In genomic region chr1:246428542-246429308, GRCh38 we compare ENCODE assay signal across 10 cellular contexts.
DNase-seq lines count a peak whose midpoint lies in the region; ATAC-seq and TF ChIP-seq lines count a peak whose summit lies in the region.
"Had no signal": no experiment of that assay in that cellular context is flagged by ENCODE, and none has a peak within 500 bp of the region (broad histone marks: within the 10 kb centered on the region; RNA-seq: fewer than 3 reads in every experiment).

No MANE protein-coding gene starts in this region.

- TF ChIP-seq POLR2A in breast epithelium (IDR thresholded peaks at IDR 0.05) = no peak

- H3K27ac ChIP-seq in breast epithelium (no peak overlapping the region), SJSA1 (peak overlapping the region; percentile 97)
- H3K27ac ChIP-seq: uterus had no signal

- no peak overlapping the region for H3K27ac Mint-ChIP-seq in MCF 10A (ENCODE audit: low read depth, unreplicated experiment)

- H3K4me3 ChIP-seq in breast epithelium (no peak overlapping the region), SJSA1 (no peak overlapping the region)
- H3K4me3 ChIP-seq: uterus had no signal

- DNase-seq in MCF 10A (ENCODE audit: unreplicated experiment) (peak; percentile 55), breast epithelium (ENCODE audit: low spot score in 2 of 2) (no peak), SJSA1 (ENCODE audit: low read depth in 1 of 2, low spot score in 2 of 2) (peak; percentile 83 to 91), fibroblast of peridontal ligament (ENCODE audit: extremely low read depth) (peak; percentile 96), NCI-H446 treated with DMSO at 0.1 percent for 48 hours (lab: John Stamatoyannopoulos, UW) (no peak), NCI-H2196 (lab: John Stamatoyannopoulos, UW; ENCODE audit: unreplicated experiment) (no peak), superior temporal gyrus (ENCODE audit: extremely low spot score) (no peak)
- peak; percentile 20 for DNase-seq in stimulated activated naive CD8-positive, alpha-beta T cell treated with anti-CD3 and anti-CD28 coated beads, Interleukin-15, Interleukin-2, amounts not matched to agents 100 U/mL and 50 U/mL, for 24 hours
- DNase-seq: naive B cell, uterus had no signal

- H3K27me3 ChIP-seq in breast epithelium (no peaks in the 10 kb centered on the region), SJSA1 (replicated peaks) (no peaks in the 10 kb centered on the region)
- H3K27me3 ChIP-seq: uterus had no signal

- H3K36me3 Mint-ChIP-seq in MCF 10A (ENCODE audit: insufficient read depth, unreplicated experiment) = no peaks in the 10 kb centered on the region

- no peaks in the 10 kb centered on the region for H3K36me3 ChIP-seq in breast epithelium
- H3K36me3 ChIP-seq in SJSA1 = no peaks in the 10 kb centered on the region
- H3K36me3 ChIP-seq: uterus had no signal

- TSS peak; percentile 82 for BruUV-seq in MCF 10A (replicated peaks; lab: Mats Ljungman, UMichigan)

- TF ChIP-seq CTCF in MCF 10A (IDR thresholded peaks at IDR 0.05; ENCODE audit: unreplicated experiment) (no peak), breast epithelium (IDR thresholded peaks at IDR 0.05) (no peak)

- H3K27me3 Mint-ChIP-seq in MCF 10A (ENCODE audit: insufficient read depth, unreplicated experiment) = no peaks in the 10 kb centered on the region
- H3K27me3 Mint-ChIP-seq: naive B cell had no signal

- no peaks in the 10 kb centered on the region for H3K9me3 ChIP-seq in breast epithelium
- H3K9me3 ChIP-seq in SJSA1 (replicated peaks) = no peaks in the 10 kb centered on the region; the same call in 1 of the 2 replicates
- H3K9me3 ChIP-seq: uterus had no signal

- peaks cover 25% of the 10 kb centered on the region for H3K4me1 Mint-ChIP-seq in MCF 10A (ENCODE audit: insufficient read depth, unreplicated experiment)

- H3K9me3 Mint-ChIP-seq in MCF 10A (ENCODE audit: unreplicated experiment) = no peaks in the 10 kb centered on the region

- H3K4me1 ChIP-seq in breast epithelium (no peaks in the 10 kb centered on the region), SJSA1 (replicated peaks) (peaks cover 28% of the 10 kb centered on the region)
- H3K4me1 ChIP-seq: uterus had no signal

- intact Hi-C loops in MCF 10A (cut with micrococcal nuclease) = no loop called here
- intact Hi-C loops in breast epithelium (cut with DNase I; ENCODE audit: low total_unique reads) = no loop called here

- CTCF ChIA-PET in MCF 10A (lab: Yijun Ruan, JAX) = interaction anchor here (0.6 to 1.1 kb wide), 9 partner anchors 22 to 1275 kb away, joined by 3 to 6 read pairs (median 3); no protein-coding TSS in a partner anchor

- no peak overlapping the region for H3K4me3 Mint-ChIP-seq in MCF 10A (ENCODE audit: unreplicated experiment)

- ATAC-seq in stimulated activated naive CD8-positive, alpha-beta T cell treated with anti-CD3 and anti-CD28 coated beads, Interleukin-15, Interleukin-2, amounts not matched to agents 100 U/mL and 50 U/mL, for 24 hours = peak; percentile 81

- POLR2A ChIA-PET in MCF 10A (lab: Yijun Ruan, JAX) = no interaction called here

Comparison
In these comparisons a context has a peak if more than half of its experiments do, and no peak if none do; other contexts are left out.
1. DNase-seq: peak in MCF 10A (single experiment), SJSA1 (2 of 2), fibroblast of peridontal ligament (single experiment) and stimulated activated naive CD8-positive, alpha-beta T cell treated with anti-CD3 and anti-CD28 coated beads, Interleukin-15, Interleukin-2, amounts not matched to agents 100 U/mL and 50 U/mL, for 24 hours (single experiment); none in breast epithelium (0 of 2), NCI-H446 treated with DMSO at 0.1 percent for 48 hours (single experiment), NCI-H2196 (single experiment) and superior temporal gyrus (single experiment).